ENCODE assay signal across 8 cellular contexts in the genomic region with DNA sequence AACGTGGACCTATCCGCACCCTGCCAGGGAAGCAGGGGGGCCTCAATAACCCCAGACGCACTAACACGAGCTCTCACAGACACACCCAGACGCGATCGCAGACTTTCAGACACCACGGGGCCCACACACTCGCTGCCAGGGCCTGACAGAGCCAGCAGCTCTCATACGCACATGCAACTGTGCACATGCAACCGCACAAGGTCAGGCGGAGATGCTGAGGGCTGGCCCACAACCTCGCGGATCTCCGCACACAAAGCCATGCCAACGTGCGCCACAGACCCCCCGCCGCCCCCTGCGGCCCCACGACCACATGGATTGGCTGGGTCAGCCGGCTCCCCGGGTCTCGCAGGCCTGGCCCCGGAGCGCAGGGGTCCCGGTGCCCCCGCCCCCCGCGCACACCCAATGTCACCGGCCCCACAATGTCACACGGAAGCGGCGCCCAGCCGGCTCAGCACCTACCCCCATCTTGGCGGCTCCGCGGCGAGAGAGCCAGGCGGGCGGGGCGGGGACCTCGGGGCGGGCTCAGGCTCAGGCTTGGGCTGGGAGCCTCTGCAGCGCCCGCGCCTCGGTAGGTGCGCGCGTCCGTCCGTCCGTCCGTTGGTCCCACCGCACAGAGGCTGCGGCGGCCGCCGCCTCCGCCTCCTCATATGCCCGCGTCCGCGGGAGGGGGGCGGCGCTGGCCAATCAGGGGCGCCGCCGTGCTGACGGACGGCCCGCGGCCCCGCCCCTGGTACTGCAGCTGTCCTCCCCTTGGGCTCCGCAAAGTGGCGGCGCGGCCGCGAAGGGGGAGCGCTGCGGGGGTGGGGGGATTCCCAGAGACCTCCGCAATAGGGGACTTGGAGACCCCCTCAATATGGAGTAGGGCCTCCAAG.
DNase-seq lines count a peak whose midpoint lies in the region; ATAC-seq and TF ChIP-seq lines count a peak whose summit lies in the region.

A gene (minus strand): TSS at position 619 of the 872 bp plus-strand sequence. CDS start 154 bp downstream, at position 465.

- H3K27ac ChIP-seq in layer of hippocampus (ENCODE audit: low read depth, low read length), result peak within 1 kb of the TSS; percentile 38

- no peak for ATAC-seq in GM18909 (IDR thresholded peaks at IDR 0.05; ENCODE audit: poor library complexity, unreplicated experiment)

- DNase-seq in NCI-H2107 (lab: John Stamatoyannopoulos, UW), result peak; percentile 41
- no peak for DNase-seq in NCI-H2107 treated with DMSO at 0.1 percent for 48 hours (lab: John Stamatoyannopoulos, UW; ENCODE audit: unreplicated experiment)
- DNase-seq in NCI-H2171 (lab: John Stamatoyannopoulos, UW), result peak; percentile 73
- peak; percentile 79 for DNase-seq in cerebellar cortex (ENCODE audit: low spot score)
- DNase-seq in stimulated activated CD4-positive, alpha-beta T cell treated with anti-CD3 and anti-CD28 coated beads, Interleukin-4, amount 100 ng/mL, for 24 hours, result peak; percentile 46

- H3K4me3 ChIP-seq in WI38 (ENCODE audit: low read depth, low read length), result peak within 1 kb of the TSS; percentile 37

- peaks cover 22% of the 10 kb centered on the region for H3K27me3 ChIP-seq in layer of hippocampus (ENCODE audit: control insufficient read depth, insufficient read depth, low read length)

- TF ChIP-seq CTCF in WI38 (IDR thresholded peaks at IDR 0.05; ENCODE audit: low read depth, low read length), result no peak
